Comparison of ENCODE assay signal across 1 cellular context in the genomic region with DNA sequence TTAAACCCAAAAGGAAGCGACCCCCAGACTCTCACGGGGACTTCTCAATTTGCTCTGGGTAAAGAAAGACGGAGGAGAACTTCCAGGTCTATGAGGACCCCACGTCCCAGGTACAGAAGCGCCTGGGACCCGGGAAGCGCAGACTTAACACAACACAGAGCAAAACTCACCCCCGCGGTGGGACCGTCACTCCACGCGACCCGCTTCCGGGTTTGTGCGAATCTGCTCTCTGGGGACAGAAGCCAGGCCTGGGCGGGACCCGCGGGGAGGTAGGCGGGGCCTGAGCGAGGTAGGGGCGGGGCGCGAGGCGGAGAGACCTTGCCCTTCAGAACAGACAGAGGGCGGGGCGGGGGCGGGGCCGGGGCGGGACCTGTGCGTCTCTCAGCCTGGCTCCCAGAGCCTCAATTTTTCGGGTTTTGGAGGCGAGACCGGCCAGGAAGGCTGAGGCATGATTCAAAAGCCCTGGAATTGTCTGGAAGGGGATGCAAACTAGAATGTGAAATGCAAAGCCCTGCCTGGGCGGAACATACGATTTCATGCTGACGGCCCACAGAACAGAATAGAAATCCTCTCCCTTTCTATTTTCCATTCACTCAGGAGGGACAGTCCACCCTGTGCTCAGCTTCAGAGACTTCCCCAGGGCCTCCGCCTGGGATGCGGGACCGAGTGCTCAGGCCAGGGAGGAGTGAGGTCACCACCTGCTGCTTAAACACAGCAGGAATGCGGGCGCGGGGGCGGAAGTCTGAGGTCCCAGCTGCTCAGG.
TF ChIP-seq lines count a peak whose summit lies in the region.

No MANE protein-coding gene starts in this region.

TF ChIP-seq in K562, 482 proteins besides CTCF, POLR2A, EP300 and RAD21 (continued from another document and continues in another):
- TF ChIP-seq, protein P1, sequence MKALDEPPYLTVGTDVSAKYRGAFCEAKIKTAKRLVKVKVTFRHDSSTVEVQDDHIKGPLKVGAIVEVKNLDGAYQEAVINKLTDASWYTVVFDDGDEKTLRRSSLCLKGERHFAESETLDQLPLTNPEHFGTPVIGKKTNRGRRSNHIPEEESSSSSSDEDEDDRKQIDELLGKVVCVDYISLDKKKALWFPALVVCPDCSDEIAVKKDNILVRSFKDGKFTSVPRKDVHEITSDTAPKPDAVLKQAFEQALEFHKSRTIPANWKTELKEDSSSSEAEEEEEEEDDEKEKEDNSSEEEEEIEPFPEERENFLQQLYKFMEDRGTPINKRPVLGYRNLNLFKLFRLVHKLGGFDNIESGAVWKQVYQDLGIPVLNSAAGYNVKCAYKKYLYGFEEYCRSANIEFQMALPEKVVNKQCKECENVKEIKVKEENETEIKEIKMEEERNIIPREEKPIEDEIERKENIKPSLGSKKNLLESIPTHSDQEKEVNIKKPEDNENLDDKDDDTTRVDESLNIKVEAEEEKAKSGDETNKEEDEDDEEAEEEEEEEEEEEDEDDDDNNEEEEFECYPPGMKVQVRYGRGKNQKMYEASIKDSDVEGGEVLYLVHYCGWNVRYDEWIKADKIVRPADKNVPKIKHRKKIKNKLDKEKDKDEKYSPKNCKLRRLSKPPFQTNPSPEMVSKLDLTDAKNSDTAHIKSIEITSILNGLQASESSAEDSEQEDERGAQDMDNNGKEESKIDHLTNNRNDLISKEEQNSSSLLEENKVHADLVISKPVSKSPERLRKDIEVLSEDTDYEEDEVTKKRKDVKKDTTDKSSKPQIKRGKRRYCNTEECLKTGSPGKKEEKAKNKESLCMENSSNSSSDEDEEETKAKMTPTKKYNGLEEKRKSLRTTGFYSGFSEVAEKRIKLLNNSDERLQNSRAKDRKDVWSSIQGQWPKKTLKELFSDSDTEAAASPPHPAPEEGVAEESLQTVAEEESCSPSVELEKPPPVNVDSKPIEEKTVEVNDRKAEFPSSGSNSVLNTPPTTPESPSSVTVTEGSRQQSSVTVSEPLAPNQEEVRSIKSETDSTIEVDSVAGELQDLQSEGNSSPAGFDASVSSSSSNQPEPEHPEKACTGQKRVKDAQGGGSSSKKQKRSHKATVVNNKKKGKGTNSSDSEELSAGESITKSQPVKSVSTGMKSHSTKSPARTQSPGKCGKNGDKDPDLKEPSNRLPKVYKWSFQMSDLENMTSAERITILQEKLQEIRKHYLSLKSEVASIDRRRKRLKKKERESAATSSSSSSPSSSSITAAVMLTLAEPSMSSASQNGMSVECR (CRISPR knock-in tag; IDR thresholded peaks at IDR 0.05) = peak; percentile 72
- TF ChIP-seq SMARCE1 (IDR thresholded peaks at IDR 0.05) (0 out of 2 replicates have a peak, but pooled peaks have one; percentile 15), PHB (CRISPR knock-in tag; IDR thresholded peaks at IDR 0.05) (no peak), CREM (IDR thresholded peaks at IDR 0.05; ENCODE audit: low read depth) (peak; percentile 81), TCF3 (CRISPR knock-in tag; IDR thresholded peaks at IDR 0.05) (0 out of 2 replicates have a peak, but pooled peaks have one; percentile 15), TEAD4 (IDR thresholded peaks at IDR 0.05; ENCODE audit: low read length) (peak; percentile 63), TEAD4 (CRISPR knock-in tag; IDR thresholded peaks at IDR 0.05; ENCODE audit: borderline replicate concordance) (no peak), HDAC2 (IDR thresholded peaks at IDR 0.05) (no peak), ATF7 (IDR thresholded peaks at IDR 0.05) (peak; percentile 84), RCOR1 (IDR thresholded peaks at IDR 0.05; ENCODE audit: borderline replicate concordance in 1 of 2, low read depth in 2 of 2, low read length in 2 of 2) (peak in 1 of 2 experiments; percentile 41; a peak in 2 of 4 replicates), RUNX1 (IDR thresholded peaks at IDR 0.05; ENCODE audit: low read depth) (no peak), SOX6 (IDR thresholded peaks at IDR 0.05) (peak; percentile 15; the same call in 1 of the 2 replicates), TBL1XR1 (IDR thresholded peaks at IDR 0.05; ENCODE audit: low read length in 2 of 2) (0 out of 4 replicates have a peak, but pooled peaks of 1 of the 2 experiments have one; percentile 13), PHTF2 (CRISPR knock-in tag; IDR thresholded peaks at IDR 0.05) (no peak), MEIS2 (IDR thresholded peaks at IDR 0.05; ENCODE audit: partially characterized antibody) (no peak), CTBP1 (IDR thresholded peaks at IDR 0.05; ENCODE audit: borderline replicate concordance) (peak; percentile 85), MBD2 (IDR thresholded peaks at IDR 0.05; ENCODE audit: borderline replicate concordance, low read depth) (peak; percentile 73; the same call in 1 of the 2 replicates), SMARCC2 (IDR thresholded peaks at IDR 0.05; ENCODE audit: low read depth) (no peak), KLF16 (IDR thresholded peaks at IDR 0.05) (no peak), HNRNPLL (IDR thresholded peaks at IDR 0.05; ENCODE audit: low read depth, low read length, poor library complexity, severe bottlenecking) (no peak), JUND (IDR thresholded peaks at IDR 0.05; ENCODE audit: borderline replicate concordance, low read depth, low read length) (peak; percentile 71), JUND (tag; IDR thresholded peaks at IDR 0.05; ENCODE audit: borderline replicate concordance, low read depth, low read length) (peak; percentile 54; the same call in 2 of the 3 replicates), TBP (optimal IDR thresholded peaks at IDR 0.05; ENCODE audit: low read depth, low read length) (peak; percentile 48), ZNF263 (CRISPR knock-in tag; IDR thresholded peaks at IDR 0.05; ENCODE audit: borderline replicate concordance) (peak; percentile 95), MCM2 (IDR thresholded peaks at IDR 0.05; ENCODE audit: low read depth) (no peak), SREBF2 (CRISPR knock-in tag; IDR thresholded peaks at IDR 0.05) (no peak), ZNF24 (IDR thresholded peaks at IDR 0.05) (no peak), SP1 (CRISPR knock-in tag; IDR thresholded peaks at IDR 0.05) (0 out of 2 replicates have a peak, but pooled peaks have one; percentile 8), SUPT5H (IDR thresholded peaks at IDR 0.05) (peak; percentile 90), MTA1 (IDR thresholded peaks at IDR 0.05; ENCODE audit: borderline replicate concordance) (no peak), KDM5B (IDR thresholded peaks at IDR 0.05; ENCODE audit: insufficient replicate concordance, low read depth, low read length) (peak; percentile 80), ZEB2 (IDR thresholded peaks at IDR 0.05) (0 out of 2 replicates have a peak, but pooled peaks have one; percentile 21), ZNF445 (CRISPR knock-in tag; IDR thresholded peaks at IDR 0.05; ENCODE audit: low read depth) (no peak), BCOR (IDR thresholded peaks at IDR 0.05) (no peak)
- TF ChIP-seq, protein P2, sequence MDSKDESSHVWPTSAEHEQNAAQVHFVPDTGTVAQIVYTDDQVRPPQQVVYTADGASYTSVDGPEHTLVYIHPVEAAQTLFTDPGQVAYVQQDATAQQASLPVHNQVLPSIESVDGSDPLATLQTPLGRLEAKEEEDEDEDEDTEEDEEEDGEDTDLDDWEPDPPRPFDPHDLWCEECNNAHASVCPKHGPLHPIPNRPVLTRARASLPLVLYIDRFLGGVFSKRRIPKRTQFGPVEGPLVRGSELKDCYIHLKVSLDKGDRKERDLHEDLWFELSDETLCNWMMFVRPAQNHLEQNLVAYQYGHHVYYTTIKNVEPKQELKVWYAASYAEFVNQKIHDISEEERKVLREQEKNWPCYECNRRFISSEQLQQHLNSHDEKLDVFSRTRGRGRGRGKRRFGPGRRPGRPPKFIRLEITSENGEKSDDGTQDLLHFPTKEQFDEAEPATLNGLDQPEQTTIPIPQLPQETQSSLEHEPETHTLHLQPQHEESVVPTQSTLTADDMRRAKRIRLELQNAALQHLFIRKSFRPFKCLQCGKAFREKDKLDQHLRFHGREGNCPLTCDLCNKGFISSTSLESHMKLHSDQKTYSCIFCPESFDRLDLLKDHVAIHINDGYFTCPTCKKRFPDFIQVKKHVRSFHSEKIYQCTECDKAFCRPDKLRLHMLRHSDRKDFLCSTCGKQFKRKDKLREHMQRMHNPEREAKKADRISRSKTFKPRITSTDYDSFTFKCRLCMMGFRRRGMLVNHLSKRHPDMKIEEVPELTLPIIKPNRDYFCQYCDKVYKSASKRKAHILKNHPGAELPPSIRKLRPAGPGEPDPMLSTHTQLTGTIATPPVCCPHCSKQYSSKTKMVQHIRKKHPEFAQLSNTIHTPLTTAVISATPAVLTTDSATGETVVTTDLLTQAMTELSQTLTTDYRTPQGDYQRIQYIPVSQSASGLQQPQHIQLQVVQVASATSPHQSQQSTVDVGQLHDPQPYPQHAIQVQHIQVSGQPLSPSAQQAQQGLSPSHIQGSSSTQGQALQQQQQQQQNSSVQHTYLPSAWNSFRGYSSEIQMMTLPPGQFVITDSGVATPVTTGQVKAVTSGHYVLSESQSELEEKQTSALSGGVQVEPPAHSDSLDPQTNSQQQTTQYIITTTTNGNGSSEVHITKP (IDR thresholded peaks at IDR 0.05; ENCODE audit: partially characterized antibody) = peak; percentile 40
- TF ChIP-seq, protein P3, sequence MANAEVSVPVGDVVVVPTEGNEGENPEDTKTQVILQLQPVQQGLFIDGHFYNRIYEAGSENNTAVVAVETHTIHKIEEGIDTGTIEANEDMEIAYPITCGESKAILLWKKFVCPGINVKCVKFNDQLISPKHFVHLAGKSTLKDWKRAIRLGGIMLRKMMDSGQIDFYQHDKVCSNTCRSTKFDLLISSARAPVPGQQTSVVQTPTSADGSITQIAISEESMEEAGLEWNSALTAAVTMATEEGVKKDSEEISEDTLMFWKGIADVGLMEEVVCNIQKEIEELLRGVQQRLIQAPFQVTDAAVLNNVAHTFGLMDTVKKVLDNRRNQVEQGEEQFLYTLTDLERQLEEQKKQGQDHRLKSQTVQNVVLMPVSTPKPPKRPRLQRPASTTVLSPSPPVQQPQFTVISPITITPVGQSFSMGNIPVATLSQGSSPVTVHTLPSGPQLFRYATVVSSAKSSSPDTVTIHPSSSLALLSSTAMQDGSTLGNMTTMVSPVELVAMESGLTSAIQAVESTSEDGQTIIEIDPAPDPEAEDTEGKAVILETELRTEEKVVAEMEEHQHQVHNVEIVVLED (CRISPR knock-in tag; IDR thresholded peaks at IDR 0.05) = no peak
- TF ChIP-seq, protein P4, sequence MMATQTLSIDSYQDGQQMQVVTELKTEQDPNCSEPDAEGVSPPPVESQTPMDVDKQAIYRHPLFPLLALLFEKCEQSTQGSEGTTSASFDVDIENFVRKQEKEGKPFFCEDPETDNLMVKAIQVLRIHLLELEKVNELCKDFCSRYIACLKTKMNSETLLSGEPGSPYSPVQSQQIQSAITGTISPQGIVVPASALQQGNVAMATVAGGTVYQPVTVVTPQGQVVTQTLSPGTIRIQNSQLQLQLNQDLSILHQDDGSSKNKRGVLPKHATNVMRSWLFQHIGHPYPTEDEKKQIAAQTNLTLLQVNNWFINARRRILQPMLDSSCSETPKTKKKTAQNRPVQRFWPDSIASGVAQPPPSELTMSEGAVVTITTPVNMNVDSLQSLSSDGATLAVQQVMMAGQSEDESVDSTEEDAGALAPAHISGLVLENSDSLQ (IDR thresholded peaks at IDR 0.05) = no peak
- TF ChIP-seq, protein P5, sequence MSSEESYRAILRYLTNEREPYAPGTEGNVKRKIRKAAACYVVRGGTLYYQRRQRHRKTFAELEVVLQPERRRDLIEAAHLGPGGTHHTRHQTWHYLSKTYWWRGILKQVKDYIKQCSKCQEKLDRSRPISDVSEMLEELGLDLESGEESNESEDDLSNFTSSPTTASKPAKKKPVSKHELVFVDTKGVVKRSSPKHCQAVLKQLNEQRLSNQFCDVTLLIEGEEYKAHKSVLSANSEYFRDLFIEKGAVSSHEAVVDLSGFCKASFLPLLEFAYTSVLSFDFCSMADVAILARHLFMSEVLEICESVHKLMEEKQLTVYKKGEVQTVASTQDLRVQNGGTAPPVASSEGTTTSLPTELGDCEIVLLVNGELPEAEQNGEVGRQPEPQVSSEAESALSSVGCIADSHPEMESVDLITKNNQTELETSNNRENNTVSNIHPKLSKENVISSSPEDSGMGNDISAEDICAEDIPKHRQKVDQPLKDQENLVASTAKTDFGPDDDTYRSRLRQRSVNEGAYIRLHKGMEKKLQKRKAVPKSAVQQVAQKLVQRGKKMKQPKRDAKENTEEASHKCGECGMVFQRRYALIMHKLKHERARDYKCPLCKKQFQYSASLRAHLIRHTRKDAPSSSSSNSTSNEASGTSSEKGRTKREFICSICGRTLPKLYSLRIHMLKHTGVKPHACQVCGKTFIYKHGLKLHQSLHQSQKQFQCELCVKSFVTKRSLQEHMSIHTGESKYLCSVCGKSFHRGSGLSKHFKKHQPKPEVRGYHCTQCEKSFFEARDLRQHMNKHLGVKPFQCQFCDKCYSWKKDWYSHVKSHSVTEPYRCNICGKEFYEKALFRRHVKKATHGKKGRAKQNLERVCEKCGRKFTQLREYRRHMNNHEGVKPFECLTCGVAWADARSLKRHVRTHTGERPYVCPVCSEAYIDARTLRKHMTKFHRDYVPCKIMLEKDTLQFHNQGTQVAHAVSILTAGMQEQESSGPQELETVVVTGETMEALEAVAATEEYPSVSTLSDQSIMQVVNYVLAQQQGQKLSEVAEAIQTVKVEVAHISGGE (CRISPR knock-in tag; IDR thresholded peaks at IDR 0.05) = no peak
- TF ChIP-seq, protein P6, sequence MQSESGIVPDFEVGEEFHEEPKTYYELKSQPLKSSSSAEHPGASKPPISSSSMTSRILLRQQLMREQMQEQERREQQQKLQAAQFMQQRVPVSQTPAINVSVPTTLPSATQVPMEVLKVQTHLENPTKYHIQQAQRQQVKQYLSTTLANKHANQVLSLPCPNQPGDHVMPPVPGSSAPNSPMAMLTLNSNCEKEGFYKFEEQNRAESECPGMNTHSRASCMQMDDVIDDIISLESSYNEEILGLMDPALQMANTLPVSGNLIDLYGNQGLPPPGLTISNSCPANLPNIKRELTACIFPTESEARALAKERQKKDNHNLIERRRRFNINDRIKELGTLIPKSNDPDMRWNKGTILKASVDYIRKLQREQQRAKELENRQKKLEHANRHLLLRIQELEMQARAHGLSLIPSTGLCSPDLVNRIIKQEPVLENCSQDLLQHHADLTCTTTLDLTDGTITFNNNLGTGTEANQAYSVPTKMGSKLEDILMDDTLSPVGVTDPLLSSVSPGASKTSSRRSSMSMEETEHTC (IDR thresholded peaks at IDR 0.05) = no peak
- TF ChIP-seq, protein P7, sequence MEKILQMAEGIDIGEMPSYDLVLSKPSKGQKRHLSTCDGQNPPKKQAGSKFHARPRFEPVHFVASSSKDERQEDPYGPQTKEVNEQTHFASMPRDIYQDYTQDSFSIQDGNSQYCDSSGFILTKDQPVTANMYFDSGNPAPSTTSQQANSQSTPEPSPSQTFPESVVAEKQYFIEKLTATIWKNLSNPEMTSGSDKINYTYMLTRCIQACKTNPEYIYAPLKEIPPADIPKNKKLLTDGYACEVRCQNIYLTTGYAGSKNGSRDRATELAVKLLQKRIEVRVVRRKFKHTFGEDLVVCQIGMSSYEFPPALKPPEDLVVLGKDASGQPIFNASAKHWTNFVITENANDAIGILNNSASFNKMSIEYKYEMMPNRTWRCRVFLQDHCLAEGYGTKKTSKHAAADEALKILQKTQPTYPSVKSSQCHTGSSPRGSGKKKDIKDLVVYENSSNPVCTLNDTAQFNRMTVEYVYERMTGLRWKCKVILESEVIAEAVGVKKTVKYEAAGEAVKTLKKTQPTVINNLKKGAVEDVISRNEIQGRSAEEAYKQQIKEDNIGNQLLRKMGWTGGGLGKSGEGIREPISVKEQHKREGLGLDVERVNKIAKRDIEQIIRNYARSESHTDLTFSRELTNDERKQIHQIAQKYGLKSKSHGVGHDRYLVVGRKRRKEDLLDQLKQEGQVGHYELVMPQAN (IDR thresholded peaks at IDR 0.05; ENCODE audit: borderline replicate concordance) = peak; percentile 26; the same call in 1 of the 2 replicates
